Comparison of ENCODE assay signal across 16 cellular contexts in the genomic region with DNA sequence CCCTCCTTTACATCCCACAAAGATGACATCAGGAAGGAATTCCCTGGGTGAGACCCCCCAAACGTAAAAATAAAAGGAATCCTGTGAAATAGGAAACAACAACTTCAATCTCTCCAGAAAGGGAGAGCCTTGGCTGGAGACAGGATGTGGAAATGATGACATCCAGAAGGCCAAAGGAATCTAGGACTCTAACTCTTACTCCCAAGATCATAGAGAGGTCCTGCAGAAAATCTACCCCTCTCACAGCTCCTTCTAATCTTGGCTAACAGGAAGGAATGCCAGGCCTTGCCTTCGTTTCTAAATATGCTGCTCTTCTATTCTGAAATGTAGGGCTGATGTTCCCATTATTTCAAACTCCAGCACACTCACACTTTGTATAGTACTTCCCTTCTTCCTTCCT.
"Had no signal": no experiment of that assay in that cellular context is flagged by ENCODE, and none has a peak within 500 bp of the region (broad histone marks: within the 10 kb centered on the region; RNA-seq: fewer than 3 reads in every experiment).

No MANE protein-coding gene starts in this region.

- DNase-seq: activated CD4-positive, alpha-beta T cell treated with anti-CD3 and anti-CD28 coated beads, Interleukin-2, amount 50 U/mL, for 1 hour; activated naive CD4-positive, alpha-beta T cell treated with anti-CD3 and anti-CD28 coated beads, Interleukin-2, amount 10 ng/mL, durations not matched to agents 7 days and 5 days; adrenal gland; body of pancreas; cerebellar nuclear complex; immature natural killer cell; ovary; stimulated activated CD4-positive, alpha-beta T cell treated with anti-CD3 and anti-CD28 coated beads, Interleukin-4, amount 100 ng/mL, for 1 hour; stimulated activated CD8-positive, alpha-beta memory T cell treated with anti-CD3 and anti-CD28 coated beads, Interleukin-4, amount 100 ng/mL, for 48 hours; stimulated activated naive CD8-positive, alpha-beta T cell treated with anti-CD3 and anti-CD28 coated beads, Interleukin-15, amount 100 ng/mL, for 72 hours had no signal

- H3K36me3 Mint-ChIP-seq: activated naive CD4-positive, alpha-beta T cell treated with anti-CD3 and anti-CD28 coated beads, Interleukin-2, amount 10 ng/mL, durations not matched to agents 7 days and 5 days; immature natural killer cell had no signal

- H3K9me3 Mint-ChIP-seq: activated naive CD4-positive, alpha-beta T cell treated with anti-CD3 and anti-CD28 coated beads, Interleukin-2, amount 10 ng/mL, durations not matched to agents 7 days and 5 days; activated T-helper 2 cell treated with anti-CD3 and anti-CD28 coated beads, Interferon-gamma antibody, Interleukin-2, Interleukin-4, amounts not matched to agents 10 μg/mL and 5 μg/mL and 100 μg/mL, durations not matched to agents 14 hours and 24 hours and 36 hours; neural crest cell; stimulated activated naive CD8-positive, alpha-beta T cell treated with anti-CD3 and anti-CD28 coated beads, Interleukin-15, amount 100 ng/mL, for 72 hours; T-helper 2 cell treated with Interferon-gamma antibody and Interleukin-4, amounts not matched to agents 5 μg/mL and 100 μg/mL, for 36 hours had no signal

- H3K27ac Mint-ChIP-seq: activated naive CD4-positive, alpha-beta T cell treated with anti-CD3 and anti-CD28 coated beads, Interleukin-2, amount 10 ng/mL, durations not matched to agents 7 days and 5 days; activated T-helper 2 cell treated with anti-CD3 and anti-CD28 coated beads, Interferon-gamma antibody, Interleukin-2, Interleukin-4, amounts not matched to agents 10 μg/mL and 5 μg/mL and 100 μg/mL, durations not matched to agents 14 hours and 24 hours and 36 hours; immature natural killer cell; stimulated activated naive CD8-positive, alpha-beta T cell treated with anti-CD3 and anti-CD28 coated beads, Interleukin-15, amount 100 ng/mL, for 72 hours; T-helper 2 cell treated with Interferon-gamma antibody and Interleukin-4, amounts not matched to agents 5 μg/mL and 100 μg/mL, for 36 hours had no signal

- H3K27ac ChIP-seq: body of pancreas, ovary, thoracic aorta had no signal

- H3K4me3 Mint-ChIP-seq: activated naive CD4-positive, alpha-beta T cell treated with anti-CD3 and anti-CD28 coated beads, Interleukin-2, amount 10 ng/mL, durations not matched to agents 7 days and 5 days; immature natural killer cell; neural crest cell; stimulated activated naive CD8-positive, alpha-beta T cell treated with anti-CD3 and anti-CD28 coated beads, Interleukin-15, amount 100 ng/mL, for 72 hours; T-helper 2 cell treated with Interferon-gamma antibody and Interleukin-4, amounts not matched to agents 5 μg/mL and 100 μg/mL, for 36 hours had no signal

- H3K4me1 Mint-ChIP-seq: activated naive CD4-positive, alpha-beta T cell treated with anti-CD3 and anti-CD28 coated beads, Interleukin-2, amount 10 ng/mL, durations not matched to agents 7 days and 5 days; immature natural killer cell; stimulated activated naive CD8-positive, alpha-beta T cell treated with anti-CD3 and anti-CD28 coated beads, Interleukin-15, amount 100 ng/mL, for 72 hours had no signal

- H3K36me3 ChIP-seq: adrenal gland, ovary, thoracic aorta had no signal

- H3K27me3 ChIP-seq: adrenal gland, body of pancreas, ovary had no signal

- ATAC-seq: body of pancreas; stimulated activated naive CD8-positive, alpha-beta T cell treated with anti-CD3 and anti-CD28 coated beads, Interleukin-15, amount 100 ng/mL, for 72 hours had no signal

- FAIRE-seq: endometrium had no signal

- H3K4me3 ChIP-seq: adrenal gland, body of pancreas, lung, ovary, thoracic aorta had no signal
